17 cellular contexts compared by ENCODE assay signal in the genomic region with DNA sequence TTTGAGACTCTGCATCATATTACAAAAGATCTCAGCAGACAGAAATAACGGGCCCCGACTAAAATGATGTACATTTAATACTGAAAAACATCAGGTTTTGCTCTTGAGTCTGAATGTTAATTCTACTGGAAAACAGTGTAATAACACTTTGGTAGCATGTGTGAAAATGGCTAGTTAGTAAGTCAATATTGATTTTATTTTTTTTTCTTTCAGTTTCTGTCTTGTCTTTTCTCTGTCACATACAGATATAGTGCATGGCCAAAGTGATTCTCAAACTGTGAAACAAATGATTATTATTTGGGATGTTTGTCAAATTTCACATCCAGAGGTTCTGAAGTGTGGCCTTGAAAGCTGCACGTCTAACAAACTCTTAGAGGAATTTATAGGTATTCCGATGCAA. TPM values are rescaled to one million over a fixed set of nuclear protein-coding genes. Genes with fewer than 3 reads are reported as not detected.
A peak's percentile ranks its signal among the peaks of the same experiment; 100 is the strongest.
DNase-seq lines count a peak whose midpoint lies in the region; ATAC-seq lines count a peak whose summit lies in the region.
"Had no signal": no experiment of that assay in that cellular context is flagged by ENCODE, and none has a peak within 500 bp of the region (broad histone marks: within the 10 kb centered on the region; RNA-seq: fewer than 3 reads in every experiment).

No MANE protein-coding gene starts in this region.

- no peaks in the 10 kb centered on the region for H3K27me3 Mint-ChIP-seq in activated naive CD4-positive, alpha-beta T cell treated with anti-CD3 and anti-CD28 coated beads, Interleukin-2, amount 10 ng/mL, durations not matched to agents 7 days and 5 days
- no peaks in the 10 kb centered on the region for H3K27me3 Mint-ChIP-seq in central memory CD8-positive, alpha-beta T cell
- H3K27me3 Mint-ChIP-seq in stimulated activated naive B cell treated with anti-CD40 and anti-IgM and Interleukin-4, amounts not matched to agents 10 μg/mL and 1 μg/mL and 100 μg/mL, for 72 hours = no peaks in the 10 kb centered on the region

- DNase-seq in activated naive CD4-positive, alpha-beta T cell treated with anti-CD3 and anti-CD28 coated beads, Interleukin-2, amount 50 U/mL, for 72 hours (ENCODE audit: low spot score in 2 of 2) = no peak
- no peak for DNase-seq in activated naive CD4-positive, alpha-beta T cell treated with anti-CD3 and anti-CD28 coated beads, Interleukin-2, amount 10 ng/mL, durations not matched to agents 7 days and 5 days
- DNase-seq in central memory CD8-positive, alpha-beta T cell (ENCODE audit: low spot score in 2 of 2) = no peak
- DNase-seq in stimulated activated naive B cell treated with anti-CD40 and anti-IgM and Interleukin-4, amounts not matched to agents 10 μg/mL and 1 μg/mL and 100 μg/mL, for 72 hours = no peak
- DNase-seq in SKM-1 treated with dmso at 0.1 percent for 144 hours (lab: John Stamatoyannopoulos, UW; ENCODE audit: unreplicated experiment) (no peak), NCI-H1105 (lab: John Stamatoyannopoulos, UW) (no peak)
- DNase-seq: activated gamma-delta T cell; gastrocnemius medialis; GF-D8; GOT3; Kasumi-1; left lung; NCI-H1417; NCI-H2227 treated with DMSO at 0.1 percent for 48 hours; stimulated activated CD4-positive, alpha-beta T cell treated with anti-CD3 and anti-CD28 coated beads, Interleukin-2, amount 100 ng/mL, for 48 hours had no signal

- peak overlapping the region; percentile 17 to 70 for H3K27ac Mint-ChIP-seq in activated naive CD4-positive, alpha-beta T cell treated with anti-CD3 and anti-CD28 coated beads, Interleukin-2, amount 50 U/mL, for 72 hours
- H3K27ac Mint-ChIP-seq in activated naive CD4-positive, alpha-beta T cell treated with anti-CD3 and anti-CD28 coated beads, Interleukin-2, amount 10 ng/mL, durations not matched to agents 7 days and 5 days = no peak overlapping the region
- peak overlapping the region; percentile 45 for H3K27ac Mint-ChIP-seq in central memory CD8-positive, alpha-beta T cell (ENCODE audit: low read depth)
- H3K27ac Mint-ChIP-seq in stimulated activated naive B cell treated with anti-CD40 and anti-IgM and Interleukin-4, amounts not matched to agents 10 μg/mL and 1 μg/mL and 100 μg/mL, for 72 hours = peak overlapping the region; percentile 69

- no peaks in the 10 kb centered on the region for H3K4me1 Mint-ChIP-seq in activated naive CD4-positive, alpha-beta T cell treated with anti-CD3 and anti-CD28 coated beads, Interleukin-2, amount 10 ng/mL, durations not matched to agents 7 days and 5 days
- H3K4me1 Mint-ChIP-seq in central memory CD8-positive, alpha-beta T cell = peaks cover 22% of the 10 kb centered on the region
- H3K4me1 Mint-ChIP-seq in stimulated activated naive B cell treated with anti-CD40 and anti-IgM and Interleukin-4, amounts not matched to agents 10 μg/mL and 1 μg/mL and 100 μg/mL, for 72 hours = no peaks in the 10 kb centered on the region

- no peak overlapping the region for H3K4me3 Mint-ChIP-seq in activated naive CD4-positive, alpha-beta T cell treated with anti-CD3 and anti-CD28 coated beads, Interleukin-2, amount 10 ng/mL, durations not matched to agents 7 days and 5 days
- H3K4me3 Mint-ChIP-seq in central memory CD8-positive, alpha-beta T cell = no peak overlapping the region
- no peak overlapping the region for H3K4me3 Mint-ChIP-seq in stimulated activated naive B cell treated with anti-CD40 and anti-IgM and Interleukin-4, amounts not matched to agents 10 μg/mL and 1 μg/mL and 100 μg/mL, for 72 hours

- no peak for ATAC-seq in activated naive CD4-positive, alpha-beta T cell treated with anti-CD3 and anti-CD28 coated beads, Interleukin-2, amount 50 U/mL, for 72 hours
- ATAC-seq in HG02884 (IDR thresholded peaks at IDR 0.05; ENCODE audit: unreplicated experiment) = peak; percentile 9
- peak; percentile 62 for ATAC-seq in central memory CD8-positive, alpha-beta T cell (replicated peaks; ENCODE audit: extremely low read depth, poor library complexity, severe bottlenecking)
- ATAC-seq in stimulated activated naive B cell treated with anti-CD40 and anti-IgM and Interleukin-4, amounts not matched to agents 10 μg/mL and 1 μg/mL and 100 μg/mL, for 72 hours (replicated peaks) = no peak
- ATAC-seq in GM18519 (IDR thresholded peaks at IDR 0.05; ENCODE audit: low FRiP score, unreplicated experiment) = no peak
- ATAC-seq: gastrocnemius medialis, left lung had no signal

- CTCF ChIA-PET in activated naive CD4-positive, alpha-beta T cell treated with anti-CD3 and anti-CD28 coated beads, Interleukin-2, amount 10 ng/mL, durations not matched to agents 7 days and 5 days (lab: Charles Lee) = no interaction called here

- H3K36me3 Mint-ChIP-seq in activated naive CD4-positive, alpha-beta T cell treated with anti-CD3 and anti-CD28 coated beads, Interleukin-2, amount 50 U/mL, for 72 hours = peaks cover 8 to 34% of the 10 kb centered on the region in 2 donors
- peaks cover 60% of the 10 kb centered on the region for H3K36me3 Mint-ChIP-seq in activated naive CD4-positive, alpha-beta T cell treated with anti-CD3 and anti-CD28 coated beads, Interleukin-2, amount 10 ng/mL, durations not matched to agents 7 days and 5 days
- peaks cover 77% of the 10 kb centered on the region for H3K36me3 Mint-ChIP-seq in central memory CD8-positive, alpha-beta T cell (ENCODE audit: insufficient read depth)
- H3K36me3 Mint-ChIP-seq in stimulated activated naive B cell treated with anti-CD40 and anti-IgM and Interleukin-4, amounts not matched to agents 10 μg/mL and 1 μg/mL and 100 μg/mL, for 72 hours = peaks cover 10 to 36% of the 10 kb centered on the region in 2 donors

- H3K9me3 Mint-ChIP-seq in activated naive CD4-positive, alpha-beta T cell treated with anti-CD3 and anti-CD28 coated beads, Interleukin-2, amount 50 U/mL, for 72 hours = no peaks in the 10 kb centered on the region
- no peaks in the 10 kb centered on the region for H3K9me3 Mint-ChIP-seq in activated naive CD4-positive, alpha-beta T cell treated with anti-CD3 and anti-CD28 coated beads, Interleukin-2, amount 10 ng/mL, durations not matched to agents 7 days and 5 days
- H3K9me3 Mint-ChIP-seq in central memory CD8-positive, alpha-beta T cell = no peaks in the 10 kb centered on the region
- no peaks in the 10 kb centered on the region for H3K9me3 Mint-ChIP-seq in stimulated activated naive B cell treated with anti-CD40 and anti-IgM and Interleukin-4, amounts not matched to agents 10 μg/mL and 1 μg/mL and 100 μg/mL, for 72 hours

RNA-seq across cellular contexts. Expression of gene CCNH, which starts 23.1 kb away (rescaled TPM):
- total RNA-seq in activated naive CD4-positive, alpha-beta T cell treated with anti-CD3 and anti-CD28 coated beads, Interleukin-2, amount 50 U/mL, for 72 hours = 100 to 1,000 TPM in 1 of 2 donors, 10 to 100 TPM in 1; 60.5 to 108 TPM

Comparison
In these comparisons a context has a peak if more than half of its experiments do, and no peak if none do; other contexts are left out.
1. ATAC-seq: peak in HG02884 (single experiment) and central memory CD8-positive, alpha-beta T cell (single experiment); none in activated naive CD4-positive, alpha-beta T cell treated with anti-CD3 and anti-CD28 coated beads, Interleukin-2, amount 50 U/mL, for 72 hours (0 of 2), stimulated activated naive B cell treated with anti-CD40 and anti-IgM and Interleukin-4, amounts not matched to agents 10 μg/mL and 1 μg/mL and 100 μg/mL, for 72 hours (0 of 2) and GM18519 (single experiment).